ENCODE assay signal across 8 cellular contexts in the genomic region with DNA sequence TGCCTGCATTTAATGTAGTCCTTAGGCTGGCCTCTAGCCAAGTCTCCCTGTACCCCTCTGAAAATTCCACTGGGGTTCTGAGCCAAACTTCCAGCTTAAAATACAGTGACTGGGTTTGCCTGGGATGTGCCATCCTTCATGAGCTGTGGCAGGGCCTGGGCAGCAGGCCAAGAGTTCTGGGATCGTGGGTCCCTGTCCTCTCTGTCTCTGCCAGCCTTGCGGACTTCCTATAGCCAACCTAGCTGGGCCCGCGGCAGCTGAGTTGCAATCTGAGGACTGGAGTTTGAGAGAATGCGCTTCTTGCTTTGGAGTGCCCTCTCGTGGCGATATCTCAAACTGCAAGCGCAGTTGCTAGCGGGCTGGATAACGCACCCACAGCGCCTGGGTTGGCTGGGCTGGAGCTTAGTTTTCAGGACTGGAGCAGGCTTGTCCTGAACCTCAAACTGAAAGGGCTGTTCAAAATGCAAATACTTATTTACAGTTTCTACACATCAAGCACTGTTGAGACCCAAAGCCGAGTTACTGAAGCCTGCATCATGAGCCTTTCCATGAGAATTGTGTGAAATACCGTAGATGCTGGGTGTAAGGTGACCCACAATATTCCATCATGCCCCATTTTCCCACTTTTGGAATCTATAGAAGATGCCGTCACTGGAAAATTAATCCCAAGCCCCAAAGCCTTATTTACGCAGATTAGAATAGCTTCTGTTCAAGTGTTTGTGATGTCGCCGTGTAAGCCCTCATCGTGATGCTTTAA. TPM values are rescaled to one million over a fixed set of nuclear protein-coding genes. Genes with fewer than 3 reads are reported as not detected.
DNase-seq lines count a peak whose midpoint lies in the region; ATAC-seq and TF ChIP-seq lines count a peak whose summit lies in the region.

No MANE protein-coding gene starts in this region.

- H3K4me2 ChIP-seq in neural progenitor cell, result no peak overlapping the region

- no peaks in the 10 kb centered on the region for H4K20me1 ChIP-seq in neural progenitor cell (ENCODE audit: low read depth)

- 28 to 32% (median 31%) methylated on average over 18 of the region's 18 CpGs for WGBS in stomach, 5 donors

- H3K36me3 Mint-ChIP-seq in activated T-cell treated with anti-CD3 and anti-CD28 coated beads, Interleukin-2, amount 50 U/mL, for 24 hours (ENCODE audit: low read depth), result no peaks in the 10 kb centered on the region
- H3K36me3 Mint-ChIP-seq in neural progenitor cell, result no peaks in the 10 kb centered on the region

- no peak for TF ChIP-seq POLR2A in stomach (IDR thresholded peaks at IDR 0.05)

- H3F3A ChIP-seq in neural progenitor cell (ENCODE audit: low read depth), result no peaks in the 10 kb centered on the region

- peaks cover 11% of the 10 kb centered on the region for H3K27me3 Mint-ChIP-seq in activated T-cell treated with anti-CD3 and anti-CD28 coated beads, Interleukin-2, amount 50 U/mL, for 24 hours
- H3K27me3 Mint-ChIP-seq in neural progenitor cell (ENCODE audit: insufficient read depth, low read depth), result peaks cover 8% of the 10 kb centered on the region

- POLR2A ChIA-PET in Panc1 (lab: Charles Lee), result no interaction called here

- peak; percentile 84 for ATAC-seq in GM19463 (IDR thresholded peaks at IDR 0.05; ENCODE audit: unreplicated experiment)
- ATAC-seq in Panc1, result peak; percentile 96

- peak overlapping the region; percentile 88 for H2AFZ ChIP-seq in neural progenitor cell (replicated peaks)

- in situ Hi-C loops in Panc1 (cut with HindIII; ENCODE audit: low pct_unique_long_range_greater_than_20kb, low sequenced_read_pairs), result no loop called here

- H3K9me3 ChIP-seq in Panc1 (ENCODE audit: control insufficient read depth, insufficient read depth, low read depth, low read length) (no peaks in the 10 kb centered on the region), neural progenitor cell (ENCODE audit: low read depth) (peaks cover 6% of the 10 kb centered on the region), stomach (peaks cover 0 to 7% (median 3%) of the 10 kb centered on the region in 4 donors)

- no peak overlapping the region for H3K9ac ChIP-seq in neural progenitor cell

- no peak overlapping the region for H3K4me3 ChIP-seq in Panc1 (ENCODE audit: low read depth in 2 of 2, low read length in 2 of 2)
- no peak overlapping the region for H3K4me3 ChIP-seq in fibroblast of mammary gland (ENCODE audit: control insufficient read depth, low read depth, low read length)
- no peak overlapping the region for H3K4me3 ChIP-seq in neural progenitor cell
- no peak overlapping the region for H3K4me3 ChIP-seq in stomach

- CTCF ChIA-PET in Panc1 (lab: Charles Lee), result interaction anchor here (0.6 to 1.6 kb wide), 9 partner anchors 10 to 403 kb away, joined by 3 to 16 read pairs (median 3); no protein-coding TSS in a partner anchor

- DNase-seq in COR-L47 (lab: John Stamatoyannopoulos, UW) (peak; percentile 91), Panc1 (ENCODE audit: low read depth, low spot score) (no peak), fibroblast of mammary gland (ENCODE audit: low read depth) (peak; percentile 80), neural progenitor cell (ENCODE audit: low spot score) (peak; percentile 89), stomach (peak; percentile 95)
- peak; percentile 92 for DNase-seq in activated T-cell treated with anti-CD3 and anti-CD28 coated beads, Interleukin-2, amount 50 U/mL, for 24 hours

- H3K27me3 ChIP-seq in Panc1 (ENCODE audit: control insufficient read depth, insufficient read depth, low read length) (no peaks in the 10 kb centered on the region), neural progenitor cell (no peaks in the 10 kb centered on the region), stomach (peaks cover 0 to 13% (median 0%) of the 10 kb centered on the region in 3 donors)

- no TSS peak for BruUV-seq in Panc1 (replicated peaks; lab: Mats Ljungman, UMichigan)

- H3K4me1 ChIP-seq in Panc1 (ENCODE audit: control insufficient read depth, insufficient read depth, low read length) (no peaks in the 10 kb centered on the region), neural progenitor cell (peaks cover 6% of the 10 kb centered on the region), stomach (peaks cover 0 to 6% (median 3%) of the 10 kb centered on the region in 4 donors)

- H3K79me2 ChIP-seq in neural progenitor cell (ENCODE audit: low read depth), result no peaks in the 10 kb centered on the region

- TF ChIP-seq CTCF in Panc1 (IDR thresholded peaks at IDR 0.05), result peak; percentile 89
- TF ChIP-seq CTCF in fibroblast of mammary gland (conservative IDR thresholded peaks at IDR 0.05; ENCODE audit: control insufficient read depth, insufficient read depth, low read depth, low read length), result peak; percentile 98
- TF ChIP-seq CTCF in neural progenitor cell (IDR thresholded peaks at IDR 0.05), result peak; percentile 88
- peak in 6 of 7 experiments; percentile 19 to 99 (median 96) for TF ChIP-seq CTCF in stomach (IDR thresholded peaks at IDR 0.05)

- H3K4me3 Mint-ChIP-seq in activated T-cell treated with anti-CD3 and anti-CD28 coated beads, Interleukin-2, amount 50 U/mL, for 24 hours, result no peak overlapping the region
- H3K4me3 Mint-ChIP-seq in neural progenitor cell, result no peak overlapping the region

- H3K27ac ChIP-seq in Panc1 (ENCODE audit: low read length) (no peak overlapping the region), neural progenitor cell (no peak overlapping the region), stomach (no peak overlapping the region)

- peak; percentile 92 for TF ChIP-seq RAD21 in Ishikawa (IDR thresholded peaks at IDR 0.05; ENCODE audit: low read depth)

- H3K36me3 ChIP-seq in Panc1 (ENCODE audit: control insufficient read depth, insufficient read depth, low read length) (no peaks in the 10 kb centered on the region), neural progenitor cell (no peaks in the 10 kb centered on the region), stomach (no peaks in the 10 kb centered on the region)

- intact Hi-C loops in Panc1 (cut with micrococcal nuclease; ENCODE audit: unreplicated experiment), result loop anchor here (2.0 to 10.0 kb wide), 3 partner anchors 84 to 202 kb away; no protein-coding TSS in a partner anchor
- intact Hi-C loops in stomach (cut with DNase I; ENCODE audit: low total_unique reads), result loop anchor here (5.0 kb wide), 1 partner anchor 104 kb away; no protein-coding TSS in a partner anchor

- peaks cover 8% of the 10 kb centered on the region for H3K4me1 Mint-ChIP-seq in activated T-cell treated with anti-CD3 and anti-CD28 coated beads, Interleukin-2, amount 50 U/mL, for 24 hours (ENCODE audit: low read depth)
- H3K4me1 Mint-ChIP-seq in neural progenitor cell, result peaks cover 14% of the 10 kb centered on the region

- TF ChIP-seq EP300 in Ishikawa (IDR thresholded peaks at IDR 0.05; ENCODE audit: borderline replicate concordance), result no peak
- TF ChIP-seq EP300 in stomach (IDR thresholded peaks at IDR 0.05), result no peak

- H3K9me3 Mint-ChIP-seq in activated T-cell treated with anti-CD3 and anti-CD28 coated beads, Interleukin-2, amount 50 U/mL, for 24 hours, result peaks cover 5% of the 10 kb centered on the region
- peaks cover 7% of the 10 kb centered on the region for H3K9me3 Mint-ChIP-seq in neural progenitor cell

- H3K27ac Mint-ChIP-seq in activated T-cell treated with anti-CD3 and anti-CD28 coated beads, Interleukin-2, amount 50 U/mL, for 24 hours, result no peak overlapping the region
- no peak overlapping the region for H3K27ac Mint-ChIP-seq in neural progenitor cell

TF ChIP-seq in Ishikawa, 13 proteins besides CTCF, POLR2A, EP300 and RAD21 (continues in another document):
- TF ChIP-seq CEBPB (IDR thresholded peaks at IDR 0.05) (no peak), TEAD4 (IDR thresholded peaks at IDR 0.05) (peak; percentile 21; the same call in 1 of the 2 replicates), TCF12 (IDR thresholded peaks at IDR 0.05; ENCODE audit: low read depth) (no peak), NFIC (IDR thresholded peaks at IDR 0.05) (peak; percentile 53)
- TF ChIP-seq, protein P1, sequence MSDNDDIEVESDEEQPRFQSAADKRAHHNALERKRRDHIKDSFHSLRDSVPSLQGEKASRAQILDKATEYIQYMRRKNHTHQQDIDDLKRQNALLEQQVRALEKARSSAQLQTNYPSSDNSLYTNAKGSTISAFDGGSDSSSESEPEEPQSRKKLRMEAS (IDR thresholded peaks at IDR 0.05), result no peak; the same call in 1 of the 2 replicates
- TF ChIP-seq, protein P2, sequence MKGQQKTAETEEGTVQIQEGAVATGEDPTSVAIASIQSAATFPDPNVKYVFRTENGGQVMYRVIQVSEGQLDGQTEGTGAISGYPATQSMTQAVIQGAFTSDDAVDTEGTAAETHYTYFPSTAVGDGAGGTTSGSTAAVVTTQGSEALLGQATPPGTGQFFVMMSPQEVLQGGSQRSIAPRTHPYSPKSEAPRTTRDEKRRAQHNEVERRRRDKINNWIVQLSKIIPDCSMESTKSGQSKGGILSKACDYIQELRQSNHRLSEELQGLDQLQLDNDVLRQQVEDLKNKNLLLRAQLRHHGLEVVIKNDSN (IDR thresholded peaks at IDR 0.05), result no peak

RNA-seq across cellular contexts. Expression of a gene that starts 7.3 kb away (rescaled TPM):
- total RNA-seq in Panc1 (2021; ENCODE audit: unreplicated experiment) (13.2 TPM), neural progenitor cell (ENCODE audit: low replicate concordance) (24.7 and 73.7 TPM in 2 replicates), stomach (10 to 100 TPM in 3 of 5 donors, 1 to 10 TPM in 2; 4.9 to 61.7 (median 24.8) TPM)
- polyA plus RNA-seq in Panc1 (2012; ENCODE audit: insufficient read length), result 33.4 TPM
- polyA plus RNA-seq in stomach, result 100 to 1,000 TPM in 2 of 3 donors, 10 to 100 TPM in 1; 87.8 to 133 (median 103) TPM

RNA-seq across cellular contexts. Expression of a gene that starts 26.2 kb away (rescaled TPM):
- 2.3 TPM for total RNA-seq in Panc1 (2021; ENCODE audit: unreplicated experiment)
- 0.46 TPM for polyA plus RNA-seq in Panc1 (2012; ENCODE audit: insufficient read length)
- 0.69 and 2.5 TPM in 2 replicates for total RNA-seq in neural progenitor cell (ENCODE audit: low replicate concordance)
- total RNA-seq in stomach, result 100 to 1,000 TPM in 3 of 5 donors, 10 to 100 TPM in 2; 12.9 to 276 (median 118) TPM
- polyA plus RNA-seq in stomach, result 1,000 to 10,000 TPM in 1 of 3 donors, 100 to 1,000 TPM in 2; 292 to 1,115 (median 874) TPM

RNA-seq across cellular contexts. Expression of a gene that starts 37.4 kb away (rescaled TPM):
- 1.1 TPM for total RNA-seq in Panc1 (2021; ENCODE audit: unreplicated experiment)
- polyA plus RNA-seq in Panc1 (2012; ENCODE audit: insufficient read length), result 0.91 TPM
- total RNA-seq in neural progenitor cell (ENCODE audit: low replicate concordance), result 25.5 and 27.8 TPM in 2 replicates
- total RNA-seq in stomach, result 10 to 100 TPM in 1 of 5 donors, 1 to 10 TPM in 1, under 1 TPM in 2, not detected in 1; under 0.01 to 11.7 (median 0.77) TPM
- polyA plus RNA-seq in stomach, result 1 to 10 TPM in 1 of 3 donors, under 1 TPM in 2; 0.28 to 1.1 (median 0.50) TPM

RNA-seq across cellular contexts. Expression of a gene that starts 55.6 kb away (rescaled TPM):
- 19.6 TPM for total RNA-seq in Panc1 (2021; ENCODE audit: unreplicated experiment)
- 14.4 TPM for polyA plus RNA-seq in Panc1 (2012; ENCODE audit: insufficient read length)
- total RNA-seq in neural progenitor cell (ENCODE audit: low replicate concordance), result 10.8 and 19.9 TPM in 2 replicates
- total RNA-seq in stomach, result 10 to 100 TPM in 2 of 5 donors, 1 to 10 TPM in 2, not detected in 1; 1.6 to 17.1 (median 9.3) TPM
- 10 to 100 TPM in 2 of 3 donors, 1 to 10 TPM in 1; 9.9 to 33.7 (median 23.5) TPM for polyA plus RNA-seq in stomach

RNA-seq across cellular contexts. Expression of a gene that starts 55.8 kb away (rescaled TPM):
- 103 TPM for total RNA-seq in Panc1 (2021; ENCODE audit: unreplicated experiment)
- polyA plus RNA-seq in Panc1 (2012; ENCODE audit: insufficient read length), result 59.2 TPM
- total RNA-seq in neural progenitor cell (ENCODE audit: low replicate concordance), result 113 and 153 TPM in 2 replicates
- total RNA-seq in stomach, result 100 to 1,000 TPM in 2 of 5 donors, 10 to 100 TPM in 3; 39.1 to 236 (median 84.4) TPM
- 10 to 100 TPM; 47.4 to 73.8 (median 61.2) TPM for polyA plus RNA-seq in stomach
